In genomic region chr18:36128907-36129299, GRCh38 we compare ENCODE assay signal across 8 cellular contexts. TPM values are rescaled to one million over a fixed set of nuclear protein-coding genes. Genes with fewer than 3 reads are reported as not detected.
DNase-seq lines count a peak whose midpoint lies in the region; ATAC-seq, FAIRE-seq and TF ChIP-seq lines count a peak whose summit lies in the region.

No MANE protein-coding gene starts in this region.

- peaks cover 53% of the 10 kb centered on the region for H3K79me2 ChIP-seq in PC-9 (ENCODE audit: low read depth)

- peak overlapping the region; percentile 82 for H3K4me2 ChIP-seq in PC-9

- peak overlapping the region; percentile 95 for H3K4me3 Mint-ChIP-seq in CD8-positive, alpha-beta T cell

- 0% methylated on average over 6 to 8 of the region's 37 CpGs for WGBS in esophagus squamous epithelium, 2 donors
- WGBS in psoas muscle, 3 donors: 0 to 1% (median 0%) methylated on average over 34 to 37 of the region's 37 CpGs

- no peak for TF ChIP-seq CTCF in CD8-positive, alpha-beta T cell (IDR thresholded peaks at IDR 0.05)
- TF ChIP-seq CTCF in PC-9 (conservative IDR thresholded peaks at IDR 0.05): no peak
- TF ChIP-seq CTCF in esophagus squamous epithelium (IDR thresholded peaks at IDR 0.05): no peak
- TF ChIP-seq CTCF in psoas muscle (IDR thresholded peaks at IDR 0.05): no peak

- H4K20me1 ChIP-seq in PC-9 (ENCODE audit: insufficient read depth): peaks cover 14% of the 10 kb centered on the region

- ATAC-seq in CD8-positive, alpha-beta T cell: no peak
- peak; percentile 27 for ATAC-seq in GM21737 (IDR thresholded peaks at IDR 0.05; ENCODE audit: unreplicated experiment)
- ATAC-seq in psoas muscle: peak in 2 of 4 donors; percentile 25 to 33

- peak overlapping the region; percentile 100 for H3K4me3 ChIP-seq in CD8-positive, alpha-beta T cell (ENCODE audit: low read depth, low read length)
- peak overlapping the region; percentile 82 for H3K4me3 ChIP-seq in PC-9
- H3K4me3 ChIP-seq in esophagus squamous epithelium: peak overlapping the region; percentile 67 to 98 (median 86)
- H3K4me3 ChIP-seq in psoas muscle: peak overlapping the region; percentile 87

- no peaks in the 10 kb centered on the region for H3K36me3 ChIP-seq in CD8-positive, alpha-beta T cell (ENCODE audit: insufficient read depth, low read length)
- 0 out of 2 replicates have a peak, but pooled peaks cover under 1% of the 10 kb centered on the region for H3K36me3 ChIP-seq in PC-9 (ENCODE audit: low read depth)
- H3K36me3 ChIP-seq in esophagus squamous epithelium: peaks cover 0 to 10% (median 0%) of the 10 kb centered on the region in 3 donors
- H3K36me3 ChIP-seq in psoas muscle (ENCODE audit: insufficient read depth in 1 of 2, low read depth in 1 of 2): peaks cover 0 to 39% of the 10 kb centered on the region in 2 donors

- no peaks in the 10 kb centered on the region for H3K27me3 ChIP-seq in CD8-positive, alpha-beta T cell (ENCODE audit: insufficient read depth, low read length)
- H3K27me3 ChIP-seq in PC-9 (ENCODE audit: insufficient read depth, low read depth): no peaks in the 10 kb centered on the region
- H3K27me3 ChIP-seq in esophagus squamous epithelium: no peaks in the 10 kb centered on the region
- no peaks in the 10 kb centered on the region for H3K27me3 ChIP-seq in psoas muscle (ENCODE audit: insufficient read depth in 3 of 3, low read length in 2 of 3)

- TF ChIP-seq POLR2A in esophagus squamous epithelium (IDR thresholded peaks at IDR 0.05) (peak in 1 of 4 donors; percentile 18), H54 (IDR thresholded peaks at IDR 0.05; ENCODE audit: low read depth, low read length) (no peak)

- peak overlapping the region; percentile 98 for H2AFZ ChIP-seq in PC-9

- H3F3A ChIP-seq in PC-9 (ENCODE audit: insufficient read depth, low read depth): no peaks in the 10 kb centered on the region

- BruUV-seq in PC-9 (replicated peaks; lab: Mats Ljungman, UMichigan): no TSS peak

- CTCF ChIA-PET in CD8-positive, alpha-beta T cell (lab: Charles Lee): interaction anchor here (1.2 kb wide), 1 partner anchor 9 kb away, joined by 3 read pairs; no protein-coding TSS in a partner anchor
- CTCF ChIA-PET in PC-9 (lab: Charles Lee): no interaction called here

- H3K27me3 Mint-ChIP-seq in CD8-positive, alpha-beta T cell (ENCODE audit: low read depth): no peaks in the 10 kb centered on the region

- no peak for FAIRE-seq in H54 (lab: Jason Lieb, UNC)

- H3K9me3 ChIP-seq in CD8-positive, alpha-beta T cell (ENCODE audit: low read length): no peaks in the 10 kb centered on the region
- no peaks in the 10 kb centered on the region for H3K9me3 ChIP-seq in PC-9 (ENCODE audit: insufficient read depth, low read depth)
- H3K9me3 ChIP-seq in esophagus squamous epithelium: no peaks in the 10 kb centered on the region
- H3K9me3 ChIP-seq in psoas muscle: no peaks in the 10 kb centered on the region

- peak overlapping the region; percentile 94 for H3K27ac ChIP-seq in CD8-positive, alpha-beta T cell (ENCODE audit: low read depth, low read length)
- H3K27ac ChIP-seq in PC-9 (no peak overlapping the region), esophagus squamous epithelium (peak overlapping the region; percentile 98 to 100 (median 99)), psoas muscle (peak overlapping the region; percentile 99)

- H3K36me3 Mint-ChIP-seq in CD8-positive, alpha-beta T cell: peaks cover 42% of the 10 kb centered on the region

- no peak for DNase-seq in CD8-positive, alpha-beta T cell
- DNase-seq in PC-9 (no peak), esophagus squamous epithelium (lab: John Stamatoyannopoulos, UW) (peak; percentile 6), psoas muscle (no peak), SW480 (ENCODE audit: low spot score) (no peak), iPS-NIHi11 (ENCODE audit: low spot score) (no peak), H54 (ENCODE audit: insufficient read length, low spot score) (no peak)

- POLR2A ChIA-PET in CD8-positive, alpha-beta T cell (lab: Charles Lee): interaction anchor here (0.6 to 2.5 kb wide), 12 partner anchors 9 to 631 kb away, joined by 3 to 16 read pairs (median 4); partner anchors contain the start of genes INO80C, RMP24 and RPRD1A
- POLR2A ChIA-PET in PC-9 (lab: Charles Lee; ENCODE audit: unreplicated experiment): no interaction called here

- peaks cover 65% of the 10 kb centered on the region for H3K4me1 Mint-ChIP-seq in CD8-positive, alpha-beta T cell (ENCODE audit: low read depth)

- peak overlapping the region; percentile 98 for H3K27ac Mint-ChIP-seq in CD8-positive, alpha-beta T cell

- H3K9me2 ChIP-seq in PC-9 (ENCODE audit: insufficient read depth): no peaks in the 10 kb centered on the region

- H3K4me1 ChIP-seq in CD8-positive, alpha-beta T cell (ENCODE audit: insufficient read depth, low read length): peaks cover 44% of the 10 kb centered on the region
- H3K4me1 ChIP-seq in PC-9 (replicated peaks; ENCODE audit: insufficient read depth) (peaks cover 9% of the 10 kb centered on the region; the same call in 1 of the 2 replicates), esophagus squamous epithelium (peaks cover 12 to 51% (median 14%) of the 10 kb centered on the region in 3 donors), psoas muscle (peaks cover 24% of the 10 kb centered on the region)

- intact Hi-C loops in CD8-positive, alpha-beta T cell (cut with DNase I, micrococcal nuclease): loop anchor here (1.0 to 10.0 kb wide), 10 partner anchors 58 to 1154 kb away; partner anchors contain the start of genes KIAA1328 (in 2 of the 2), RMP24 (in 2 of the 2), RPRD1A (in 2 of the 2) and TPGS2 (in 2 of the 2)
- intact Hi-C loops in PC-9 (cut with micrococcal nuclease; ENCODE audit: unreplicated experiment) (no loop called here), esophagus squamous epithelium (cut with DNase I) (no loop called here), psoas muscle (cut with DNase I) (loop anchor here (5.0 kb wide), 3 partner anchors 62 to 157 kb away; partner anchors contain the start of genes RMP24 (in 1 of the 2) and RPRD1A (in 1 of the 2))

- H3K9me3 Mint-ChIP-seq in CD8-positive, alpha-beta T cell: no peaks in the 10 kb centered on the region

RNA-seq across cellular contexts. Expression of gene SLC39A6, which starts 0.2 kb away (rescaled TPM):
- 10 to 100 TPM; 12.3 to 14.4 TPM for total RNA-seq in CD8-positive, alpha-beta T cell
- total RNA-seq in PC-9 (2021): 14.8 and 20.3 TPM in 2 replicates
- total RNA-seq in esophagus squamous epithelium: 10 to 100 TPM; 15.4 to 55.2 (median 43.6) TPM
- total RNA-seq in psoas muscle: 10 to 100 TPM in 3 of 4 donors, 1 to 10 TPM in 1; 10.0 to 21.3 (median 13.5) TPM
- polyA plus RNA-seq in psoas muscle: 10 to 100 TPM in 2 of 3 donors, 1 to 10 TPM in 1; 8.9 to 21.6 (median 20.8) TPM

RNA-seq across cellular contexts. Expression of gene ELP2, which starts 0.8 kb away (rescaled TPM):
- 100 to 1,000 TPM; 212 to 222 TPM for total RNA-seq in CD8-positive, alpha-beta T cell
- total RNA-seq in PC-9 (2021) (54.2 and 68.3 TPM in 2 replicates), esophagus squamous epithelium (10 to 100 TPM; 13.0 to 61.0 (median 28.0) TPM), psoas muscle (10 to 100 TPM; 54.7 to 65.5 (median 57.4) TPM)
- polyA plus RNA-seq in psoas muscle: 10 to 100 TPM; 25.0 to 39.6 (median 33.7) TPM

RNA-seq across cellular contexts. Expression of gene MOCOS, which starts 58.4 kb away (rescaled TPM):
- total RNA-seq in CD8-positive, alpha-beta T cell: not detected
- total RNA-seq in PC-9 (2021) (22.7 and 30.4 TPM in 2 replicates), esophagus squamous epithelium (10 to 100 TPM in 1 of 4 donors, 1 to 10 TPM in 3; 4.4 to 11.8 (median 7.0) TPM), psoas muscle (1 to 10 TPM in 2 of 4 donors, under 1 TPM in 2; 0.30 to 4.8 (median 1.9) TPM)
- 1 to 10 TPM in 1 of 3 donors, under 1 TPM in 2; 0.79 to 1.1 (median 0.94) TPM for polyA plus RNA-seq in psoas muscle

Comparison
In these comparisons a context has a peak if more than half of its experiments do, and no peak if none do; other contexts are left out.
1. intact Hi-C loops: an anchor here in CD8-positive, alpha-beta T cell (1.0 to 10.0 kb wide) and psoas muscle (5.0 kb wide); none called in PC-9 and esophagus squamous epithelium.